Comparison of ENCODE assay signal across 9 cellular contexts in the genomic region with DNA sequence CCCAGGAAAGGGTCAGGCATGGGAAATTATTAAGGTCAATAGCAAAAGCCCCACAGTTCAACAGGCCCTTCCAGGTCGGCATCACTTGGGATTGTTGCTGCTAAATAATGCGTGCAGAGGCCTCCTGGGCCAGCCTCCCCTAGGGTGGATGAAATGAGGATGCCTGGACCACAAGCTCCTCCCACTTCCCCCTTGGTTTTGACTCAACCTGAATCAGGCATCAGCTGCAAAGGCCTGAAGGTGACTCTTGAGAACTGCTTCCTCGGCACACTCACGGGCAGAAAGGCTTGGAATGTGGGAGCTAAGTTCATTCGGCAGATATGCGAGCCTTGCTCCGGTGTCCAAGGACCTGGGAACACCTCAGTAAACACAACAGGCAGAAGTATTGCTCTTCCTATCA.
DNase-seq lines count a peak whose midpoint lies in the region; ATAC-seq and TF ChIP-seq lines count a peak whose summit lies in the region.
"Had no signal": no experiment of that assay in that cellular context is flagged by ENCODE, and none has a peak within 500 bp of the region (broad histone marks: within the 10 kb centered on the region; RNA-seq: fewer than 3 reads in every experiment).

No MANE protein-coding gene starts in this region.

- no peak overlapping the region for H2AK5ac ChIP-seq in mesendoderm (ENCODE audit: low read length)

- H2BK120ac ChIP-seq in mesendoderm (ENCODE audit: low read depth, low read length), result no peak overlapping the region

- H3K23ac ChIP-seq in mesendoderm (ENCODE audit: low read length), result no peak overlapping the region

- H3K27ac ChIP-seq in left lung (peak overlapping the region; percentile 67 to 97), transverse colon (peak overlapping the region; percentile 41 to 74 (median 46)), mesendoderm (ENCODE audit: low read depth, low read length) (no peak overlapping the region)

- H3K27me3 ChIP-seq in GM06990 (replicated peaks; ENCODE audit: control insufficient read depth, insufficient read depth, low read length), result no peaks in the 10 kb centered on the region
- no peaks in the 10 kb centered on the region for H3K27me3 ChIP-seq in left lung
- no peaks in the 10 kb centered on the region for H3K27me3 ChIP-seq in transverse colon
- H3K27me3 ChIP-seq in mesendoderm (ENCODE audit: insufficient read depth, low read length, poor library complexity), result no peaks in the 10 kb centered on the region

- WGBS in transverse colon (ENCODE audit: low coverage in 1 of 2), 2 donors, result 10 to 82% methylated on average over 2 to 7 of the region's 7 CpGs
- WGBS in mesendoderm (ENCODE audit: extremely low coverage, insufficient coverage, low lambda C conversion rate), result no CpG with 5 or more reads among the region's 7 CpGs

- H4K8ac ChIP-seq in mesendoderm (ENCODE audit: low read depth, low read length), result no peak overlapping the region

- TF ChIP-seq POLR2A in transverse colon (IDR thresholded peaks at IDR 0.05), result no peak

- H3K56ac ChIP-seq in mesendoderm (ENCODE audit: low read length), result no peak overlapping the region

- H2BK15ac ChIP-seq in mesendoderm (replicated peaks; ENCODE audit: low read depth), result no peak overlapping the region

- no peak overlapping the region for H3K4me3 ChIP-seq in GM06990 (replicated peaks; ENCODE audit: low read depth, low read length)
- H3K4me3 ChIP-seq in left lung, result no peak overlapping the region
- H3K4me3 ChIP-seq in transverse colon, result no peak overlapping the region
- no peak overlapping the region for H3K4me3 ChIP-seq in mesendoderm (ENCODE audit: low read length)
- H3K4me3 ChIP-seq: lung had no signal

- peaks cover 6% of the 10 kb centered on the region for H3K36me3 ChIP-seq in GM06990 (ENCODE audit: control insufficient read depth, insufficient read depth, low read length)
- H3K36me3 ChIP-seq in left lung, result peaks cover 0 to 8% of the 10 kb centered on the region in 2 donors
- peaks cover 0 to 5% (median 0%) of the 10 kb centered on the region in 4 donors for H3K36me3 ChIP-seq in transverse colon
- no peaks in the 10 kb centered on the region for H3K36me3 ChIP-seq in mesendoderm (ENCODE audit: control insufficient read depth, insufficient read depth, low read length)

- in situ Hi-C loops in transverse colon (cut with MboI; ENCODE audit: low pct_ligation_motif_present in 1 of 4, low pct_unique_long_range_greater_than_20kb in 1 of 4, low sequenced_read_pairs in 3 of 4), result loop anchor here in 1 of 4 donors (10.0 kb wide), 1 partner anchor 58 kb away; no protein-coding TSS in a partner anchor

- no peak overlapping the region for H3K4ac ChIP-seq in mesendoderm (ENCODE audit: low read depth, low read length)

- H3K4me1 ChIP-seq in left lung (peaks cover 18 to 86% of the 10 kb centered on the region in 2 donors), transverse colon (peaks cover 13 to 56% (median 16%) of the 10 kb centered on the region in 4 donors), mesendoderm (ENCODE audit: control insufficient read depth, low read depth, low read length) (peaks cover 4% of the 10 kb centered on the region)

- no peak for TF ChIP-seq CTCF in GM06990 (IDR thresholded peaks at IDR 0.05; ENCODE audit: insufficient read depth, low read length, poor library complexity, severe bottlenecking)
- TF ChIP-seq CTCF in left lung (IDR thresholded peaks at IDR 0.05), result no peak
- TF ChIP-seq CTCF in transverse colon (IDR thresholded peaks at IDR 0.05), result no peak

- H3K9ac ChIP-seq in mesendoderm (ENCODE audit: low read length), result no peak overlapping the region

- no peak overlapping the region for H3K18ac ChIP-seq in mesendoderm (ENCODE audit: low read length)

- H4K5ac ChIP-seq in mesendoderm (ENCODE audit: low read length), result no peak overlapping the region

- no peak overlapping the region for H3K4me2 ChIP-seq in mesendoderm (ENCODE audit: low read length)

- H3K9me3 ChIP-seq in left lung (no peaks in the 10 kb centered on the region), transverse colon (no peaks in the 10 kb centered on the region)

- H3K79me2 ChIP-seq in mesendoderm (ENCODE audit: control insufficient read depth, insufficient read depth, low read length), result no peaks in the 10 kb centered on the region

- peak; percentile 52 for ATAC-seq in GM21825 (IDR thresholded peaks at IDR 0.05; ENCODE audit: unreplicated experiment)
- no peak for ATAC-seq in left lung

- peak; percentile 57 for DNase-seq in GM06990 (ENCODE audit: extremely low read depth, insufficient read length)
- DNase-seq in NCI-H226, result peak; percentile 88
- peak; percentile 57 for DNase-seq in activated T-cell treated with anti-CD3 and anti-CD28 coated beads for 4 hours
- DNase-seq in left lung, result peak in 1 of 2 donors; percentile 64
- DNase-seq in transverse colon, result peak; percentile 69
- DNase-seq in SW480 (ENCODE audit: low spot score), result no peak
- DNase-seq in mesendoderm, result no peak

- no peak overlapping the region for H2BK5ac ChIP-seq in mesendoderm (ENCODE audit: low read length)

- TF ChIP-seq EP300 in transverse colon (IDR thresholded peaks at IDR 0.05; ENCODE audit: low read depth), result no peak

- H3K79me1 ChIP-seq in mesendoderm (ENCODE audit: low read length), result no peaks in the 10 kb centered on the region

- intact Hi-C loops in left lung (cut with DNase I) (loop anchor here in 1 of 2 donors (10.0 kb wide), 1 partner anchor 52 kb away; no protein-coding TSS in a partner anchor), transverse colon (cut with DNase I; ENCODE audit: low total_unique reads) (no loop called here)

Comparison
In these comparisons a context has a peak if more than half of its experiments do, and no peak if none do; other contexts are left out.
1. DNase-seq: peak in GM06990 (single experiment), NCI-H226 (single experiment), activated T-cell treated with anti-CD3 and anti-CD28 coated beads for 4 hours (single experiment) and transverse colon (single experiment); none in SW480 (single experiment) and mesendoderm (single experiment).